In the genomic region with DNA sequence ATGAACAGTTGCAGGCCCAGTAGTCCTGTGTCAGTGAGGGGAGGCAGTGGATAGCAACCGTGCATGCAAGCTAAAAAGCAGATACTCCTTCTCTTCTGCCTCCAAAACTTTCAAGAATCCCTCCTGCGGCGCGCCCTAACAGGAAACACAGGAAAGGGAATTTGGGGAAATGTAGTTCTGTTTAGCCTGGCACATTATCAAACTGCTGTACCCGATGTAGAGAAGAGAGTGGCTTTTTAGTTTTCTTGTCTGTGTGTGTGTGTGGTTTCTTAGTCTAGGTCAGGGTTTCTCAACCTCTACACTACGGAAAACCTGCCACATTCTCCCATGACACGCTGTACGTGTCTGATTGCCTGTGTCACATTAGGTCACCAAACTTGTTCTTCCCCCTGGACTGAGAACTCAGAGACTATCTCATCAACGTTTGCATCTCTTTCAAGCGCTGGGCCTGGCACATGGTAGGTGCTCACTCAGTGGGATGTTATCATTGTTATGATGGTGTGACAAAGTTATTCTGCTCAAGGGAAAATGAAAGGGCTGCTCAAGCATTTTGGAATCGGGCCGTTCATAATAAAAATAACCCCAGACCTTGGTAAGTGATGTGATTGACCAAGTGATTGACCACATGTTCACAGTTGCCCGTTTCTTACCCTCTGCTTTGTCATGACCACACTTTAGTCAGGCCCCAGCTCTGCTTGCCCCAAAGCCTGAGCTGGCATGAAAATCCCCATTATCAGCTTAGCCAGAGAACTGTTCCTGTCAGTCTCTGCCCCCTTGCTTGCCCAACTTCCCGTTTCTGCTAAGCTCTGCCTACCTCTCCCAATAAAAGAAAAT, we compare ENCODE assay signal across 11 cellular contexts. TPM values are rescaled to one million over a fixed set of nuclear protein-coding genes. Genes with fewer than 3 reads are reported as not detected.
A peak's percentile ranks its signal among the peaks of the same experiment; 100 is the strongest.
DNase-seq lines count a peak whose midpoint lies in the region; ATAC-seq and TF ChIP-seq lines count a peak whose summit lies in the region.
"Had no signal": no experiment of that assay in that cellular context is flagged by ENCODE, and none has a peak within 500 bp of the region (broad histone marks: within the 10 kb centered on the region; RNA-seq: fewer than 3 reads in every experiment).

No MANE protein-coding gene starts in this region.

- ATAC-seq in GM21576 (IDR thresholded peaks at IDR 0.05; ENCODE audit: unreplicated experiment) (peak; percentile 39), foreskin keratinocyte (no peak)
- peak; percentile 48 for ATAC-seq in stimulated activated memory B cell treated with anti-CD40 and anti-IgM and Interleukin-4, amounts not matched to agents 10 μg/mL and 1 μg/mL and 100 μg/mL, for 72 hours

- H3K9me3 Mint-ChIP-seq in stimulated activated memory B cell treated with anti-CD40 and anti-IgM and Interleukin-4, amounts not matched to agents 10 μg/mL and 1 μg/mL and 100 μg/mL, for 72 hours = no peaks in the 10 kb centered on the region
- H3K9me3 Mint-ChIP-seq in activated T-helper 1 cell treated with anti-CD3 and anti-CD28 coated beads, Interleukin-12 subunit alpha, Interleukin-12 subunit beta, Interleukin-2, Interleukin-4 antibody, amounts not matched to agents 30 ng/mL and 10 ng/mL and 1 ng/mL, durations not matched to agents 14 hours and 24 hours and 36 hours = no peaks in the 10 kb centered on the region
- H3K9me3 Mint-ChIP-seq: brain had no signal

- H3K27me3 ChIP-seq in foreskin keratinocyte = no peaks in the 10 kb centered on the region

- H3K4me1 Mint-ChIP-seq in stimulated activated memory B cell treated with anti-CD40 and anti-IgM and Interleukin-4, amounts not matched to agents 10 μg/mL and 1 μg/mL and 100 μg/mL, for 72 hours = peaks cover 29% of the 10 kb centered on the region
- peaks cover 10% of the 10 kb centered on the region for H3K4me1 Mint-ChIP-seq in activated T-helper 1 cell treated with anti-CD3 and anti-CD28 coated beads, Interleukin-12 subunit alpha, Interleukin-12 subunit beta, Interleukin-2, Interleukin-4 antibody, amounts not matched to agents 30 ng/mL and 10 ng/mL and 1 ng/mL, durations not matched to agents 14 hours and 24 hours and 36 hours (ENCODE audit: low read depth)

- H3K4me3 Mint-ChIP-seq in stimulated activated memory B cell treated with anti-CD40 and anti-IgM and Interleukin-4, amounts not matched to agents 10 μg/mL and 1 μg/mL and 100 μg/mL, for 72 hours = no peak overlapping the region
- no peak overlapping the region for H3K4me3 Mint-ChIP-seq in activated T-helper 1 cell treated with anti-CD3 and anti-CD28 coated beads, Interleukin-12 subunit alpha, Interleukin-12 subunit beta, Interleukin-2, Interleukin-4 antibody, amounts not matched to agents 30 ng/mL and 10 ng/mL and 1 ng/mL, durations not matched to agents 14 hours and 24 hours and 36 hours
- H3K4me3 Mint-ChIP-seq: brain had no signal

- no peak overlapping the region for H3K4me3 ChIP-seq in foreskin fibroblast (ENCODE audit: low read depth in 1 of 2, low read length in 2 of 2)

- TF ChIP-seq CTCF in foreskin fibroblast (IDR thresholded peaks at IDR 0.05; ENCODE audit: low read depth, low read length) = no peak
- no peak for TF ChIP-seq CTCF in foreskin keratinocyte (conservative IDR thresholded peaks at IDR 0.05)

- H3K27ac ChIP-seq in foreskin keratinocyte = no peak overlapping the region

- H3K4me1 ChIP-seq in foreskin keratinocyte = no peaks in the 10 kb centered on the region

- intact Hi-C loops in activated T-helper 1 cell treated with anti-CD3 and anti-CD28 coated beads, Interleukin-12 subunit alpha, Interleukin-12 subunit beta, Interleukin-2, Interleukin-4 antibody, amounts not matched to agents 30 ng/mL and 10 ng/mL and 1 ng/mL, durations not matched to agents 14 hours and 24 hours and 36 hours (cut with micrococcal nuclease) = no loop called here

- H3K27ac Mint-ChIP-seq in stimulated activated memory B cell treated with anti-CD40 and anti-IgM and Interleukin-4, amounts not matched to agents 10 μg/mL and 1 μg/mL and 100 μg/mL, for 72 hours = no peak overlapping the region
- no peak overlapping the region for H3K27ac Mint-ChIP-seq in activated T-helper 1 cell treated with anti-CD3 and anti-CD28 coated beads, Interleukin-12 subunit alpha, Interleukin-12 subunit beta, Interleukin-2, Interleukin-4 antibody, amounts not matched to agents 30 ng/mL and 10 ng/mL and 1 ng/mL, durations not matched to agents 14 hours and 24 hours and 36 hours
- H3K27ac Mint-ChIP-seq: brain had no signal

- H3K27me3 Mint-ChIP-seq in stimulated activated memory B cell treated with anti-CD40 and anti-IgM and Interleukin-4, amounts not matched to agents 10 μg/mL and 1 μg/mL and 100 μg/mL, for 72 hours = peaks cover 34% of the 10 kb centered on the region
- H3K27me3 Mint-ChIP-seq in activated T-helper 1 cell treated with anti-CD3 and anti-CD28 coated beads, Interleukin-12 subunit alpha, Interleukin-12 subunit beta, Interleukin-2, Interleukin-4 antibody, amounts not matched to agents 30 ng/mL and 10 ng/mL and 1 ng/mL, durations not matched to agents 14 hours and 24 hours and 36 hours (ENCODE audit: insufficient read depth) = peaks cover 28% of the 10 kb centered on the region

- no peaks in the 10 kb centered on the region for H3K36me3 Mint-ChIP-seq in stimulated activated memory B cell treated with anti-CD40 and anti-IgM and Interleukin-4, amounts not matched to agents 10 μg/mL and 1 μg/mL and 100 μg/mL, for 72 hours
- no peaks in the 10 kb centered on the region for H3K36me3 Mint-ChIP-seq in activated T-helper 1 cell treated with anti-CD3 and anti-CD28 coated beads, Interleukin-12 subunit alpha, Interleukin-12 subunit beta, Interleukin-2, Interleukin-4 antibody, amounts not matched to agents 30 ng/mL and 10 ng/mL and 1 ng/mL, durations not matched to agents 14 hours and 24 hours and 36 hours (ENCODE audit: low read depth)
- H3K36me3 Mint-ChIP-seq: brain had no signal

- peak; percentile 25 for DNase-seq in SIG-M5 (lab: John Stamatoyannopoulos, UW)
- peak; percentile 38 to 52 for DNase-seq in foreskin fibroblast
- no peak for DNase-seq in SW 1271 (lab: John Stamatoyannopoulos, UW)
- no peak for DNase-seq in foreskin keratinocyte
- no peak for DNase-seq in SK-N-DZ (ENCODE audit: low spot score)
- no peak for DNase-seq in activated T-helper 1 cell treated with anti-CD3 and anti-CD28 coated beads, Interleukin-12 subunit alpha, Interleukin-12 subunit beta, Interleukin-2, Interleukin-4 antibody, amounts not matched to agents 30 ng/mL and 10 ng/mL and 1 ng/mL, durations not matched to agents 14 hours and 24 hours and 36 hours (ENCODE audit: low spot score)
- DNase-seq: NCI-H510A treated with DMSO at 0.1 percent for 48 hours had no signal

RNA-seq across cellular contexts. Expression of gene TM4SF4, which starts 33.2 kb away (rescaled TPM):
- not detected in 2 replicates for total RNA-seq in foreskin keratinocyte
- polyA plus RNA-seq in foreskin keratinocyte = not detected in 2 replicates
- not detected in 2 replicates for polyA plus RNA-seq in SK-N-DZ (2014; cell fraction: cytosol; rRNA removed)
- not detected in 2 replicates for polyA plus RNA-seq in SK-N-DZ (2014; cell fraction: nucleus; rRNA removed)
- total RNA-seq in activated T-helper 1 cell treated with anti-CD3 and anti-CD28 coated beads, Interleukin-12 subunit alpha, Interleukin-12 subunit beta, Interleukin-2, Interleukin-4 antibody, amounts not matched to agents 30 ng/mL and 10 ng/mL and 1 ng/mL, durations not matched to agents 14 hours and 24 hours and 36 hours = not detected in 2 replicates
- total RNA-seq: urinary bladder had no signal

Comparison
In these comparisons a context has a peak if more than half of its experiments do, and no peak if none do; other contexts are left out.
1. DNase-seq: peak in SIG-M5 (single experiment) and foreskin fibroblast (2 of 2); none in SW 1271 (0 of 2), foreskin keratinocyte (0 of 2), SK-N-DZ (single experiment) and activated T-helper 1 cell treated with anti-CD3 and anti-CD28 coated beads, Interleukin-12 subunit alpha, Interleukin-12 subunit beta, Interleukin-2, Interleukin-4 antibody, amounts not matched to agents 30 ng/mL and 10 ng/mL and 1 ng/mL, durations not matched to agents 14 hours and 24 hours and 36 hours (single experiment).